ENCODE assay signal across 9 cellular contexts in genomic region chr9:125759812-125760134, GRCh38. TPM values are rescaled to one million over a fixed set of nuclear protein-coding genes. Genes with fewer than 3 reads are reported as not detected.
DNase-seq lines count a peak whose midpoint lies in the region; ATAC-seq, FAIRE-seq and TF ChIP-seq lines count a peak whose summit lies in the region.
"Had no signal": no experiment of that assay in that cellular context is flagged by ENCODE, and none has a peak within 500 bp of the region (broad histone marks: within the 10 kb centered on the region; RNA-seq: fewer than 3 reads in every experiment).

No MANE protein-coding gene starts in this region.

- no peak for ATAC-seq in GM21619 (IDR thresholded peaks at IDR 0.05; ENCODE audit: unreplicated experiment)
- ATAC-seq in GM21825 (IDR thresholded peaks at IDR 0.05; ENCODE audit: unreplicated experiment): no peak

- peak overlapping the region in 1 of 2 donors; percentile 55 for H3K4me3 ChIP-seq in muscle layer of colon (ENCODE audit: low read depth in 1 of 2, low read length in 2 of 2)

- H3K27ac ChIP-seq in caudate nucleus (ENCODE audit: low read depth, low read length): peak overlapping the region; percentile 58
- peak overlapping the region; percentile 10 for H3K27ac ChIP-seq in muscle layer of colon (ENCODE audit: low read depth, low read length)

- no peak for TF ChIP-seq CTCF in D721Med (IDR thresholded peaks at IDR 0.05; ENCODE audit: insufficient read depth, missing control alignments)

- no peak overlapping the region for H3K9ac ChIP-seq in muscle layer of colon (ENCODE audit: low read length)

- H3K36me3 ChIP-seq in muscle layer of colon (ENCODE audit: insufficient read depth, low read length): no peaks in the 10 kb centered on the region

- no peaks in the 10 kb centered on the region for H3K9me3 ChIP-seq in muscle layer of colon (ENCODE audit: low read length)

- no peaks in the 10 kb centered on the region for H3K27me3 ChIP-seq in muscle layer of colon (ENCODE audit: control insufficient read depth in 1 of 2, insufficient read depth in 2 of 2, low read length in 2 of 2)

- no peak for DNase-seq in D721Med (ENCODE audit: insufficient read length, low spot score)
- peak; percentile 36 for DNase-seq in NCI-H1092 (lab: John Stamatoyannopoulos, UW)
- peak in 40 of 61 donors; percentile 10 to 81 (median 38) for DNase-seq in caudate nucleus (lab: John Stamatoyannopoulos, UW)
- no peak for DNase-seq in RPMI8226
- DNase-seq in HT-29 (ENCODE audit: low spot score): no peak
- DNase-seq: kidney glomerular epithelial cell had no signal

- peak; percentile 58 for FAIRE-seq in D721Med (lab: Jason Lieb, UNC)

- peaks cover 71% of the 10 kb centered on the region for H3K4me1 ChIP-seq in muscle layer of colon (ENCODE audit: insufficient read depth, low read length)

RNA-seq across cellular contexts. Expression of gene PBX3, which starts 12.6 kb away (rescaled TPM):
- 27.2 and 39.2 TPM in 2 replicates for total RNA-seq in HT-29 (2014; rRNA removed; shearing (Covaris generic))

RNA-seq across cellular contexts. Expression of gene MAPKAP1, which starts 52.8 kb away (rescaled TPM):
- 70.6 and 79.9 TPM in 2 replicates for total RNA-seq in HT-29 (2014; rRNA removed; shearing (Covaris generic))

Comparison
In these comparisons a context has a peak if more than half of its experiments do, and no peak if none do; other contexts are left out.
1. DNase-seq: peak in NCI-H1092 (single experiment) and caudate nucleus (40 of 61); none in D721Med (single experiment), RPMI8226 (single experiment) and HT-29 (single experiment).